In genomic region chr12:55926738-55927587, GRCh38 we compare ENCODE assay signal across 8 cellular contexts. TPM values are rescaled to one million over a fixed set of nuclear protein-coding genes. Genes with fewer than 3 reads are reported as not detected.
DNase-seq lines count a peak whose midpoint lies in the region; ATAC-seq and TF ChIP-seq lines count a peak whose summit lies in the region.

No MANE protein-coding gene starts in this region.

- TF ChIP-seq POLR2A in right lobe of liver (IDR thresholded peaks at IDR 0.05): peak; percentile 30

- TF ChIP-seq CTCF in C4-2B (conservative IDR thresholded peaks at IDR 0.05) (peak; percentile 89), right lobe of liver (IDR thresholded peaks at IDR 0.05) (peak; percentile 56 to 79 (median 66))

- peak; percentile 93 for DNase-seq in NCI-H748 (lab: John Stamatoyannopoulos, UW; ENCODE audit: unreplicated experiment)
- peak; percentile 79 to 91 for DNase-seq in activated CD4-positive, alpha-beta T cell treated with anti-CD3 and anti-CD28 coated beads, Interleukin-2, amount 50 U/mL, for 24 hours (ENCODE audit: low read depth in 1 of 2, low spot score in 1 of 2)
- peak; percentile 92 for DNase-seq in dermis blood vessel endothelial cell
- peak; percentile 86 to 90 (median 89) for DNase-seq in right lobe of liver
- DNase-seq in stimulated activated CD4-positive, alpha-beta T cell treated with anti-CD3 and anti-CD28 coated beads, Interleukin-4, amount 100 ng/mL, for 24 hours: peak; percentile 91

- ATAC-seq in GM19351 (IDR thresholded peaks at IDR 0.05; ENCODE audit: unreplicated experiment) (peak; percentile 34), HG03521 (IDR thresholded peaks at IDR 0.05; ENCODE audit: unreplicated experiment) (peak; percentile 38), right lobe of liver (peak; percentile 75 to 83 (median 80))

- peaks cover 0 to 16% (median 3%) of the 10 kb centered on the region in 4 donors for H3K4me1 ChIP-seq in right lobe of liver

- H3K4me3 ChIP-seq in right lobe of liver: peak overlapping the region; percentile 87 to 97 (median 96)

- no peaks in the 10 kb centered on the region for H3K9me3 ChIP-seq in right lobe of liver

- H3K36me3 ChIP-seq in right lobe of liver: peaks cover 0 to 5% (median 0%) of the 10 kb centered on the region in 4 donors

- under 1% methylated on average over 36 of the region's 42 CpGs for WGBS in right lobe of liver (ENCODE audit: insufficient coverage, low coverage, low lambda C conversion rate, missing lambda C conversion rate)

- H3K27me3 ChIP-seq in right lobe of liver: no peaks in the 10 kb centered on the region

- peak overlapping the region; percentile 99 for H3K27ac ChIP-seq in C4-2B
- H3K27ac ChIP-seq in right lobe of liver: peak overlapping the region; percentile 91 to 95 (median 93)

- intact Hi-C loops in right lobe of liver (cut with DNase I): no loop called here

RNA-seq across cellular contexts. Expression of gene PYM1, which starts 0.7 kb away (rescaled TPM):
- total RNA-seq in dermis blood vessel endothelial cell (33.1 and 34.9 TPM in 2 replicates), right lobe of liver (10 to 100 TPM; 16.5 to 36.4 (median 20.9) TPM)

RNA-seq across cellular contexts. Expression of gene DGKA, which starts 4.0 kb away (rescaled TPM):
- 23.7 and 41.5 TPM in 2 replicates for total RNA-seq in dermis blood vessel endothelial cell
- total RNA-seq in right lobe of liver: 1 to 10 TPM; 2.7 to 7.6 (median 4.9) TPM

RNA-seq across cellular contexts. Expression of gene PMEL, which starts 38.9 kb away (rescaled TPM):
- 0.37 and 1.5 TPM in 2 replicates for total RNA-seq in dermis blood vessel endothelial cell
- total RNA-seq in right lobe of liver: 1 to 10 TPM; 1.5 to 4.5 (median 2.7) TPM

RNA-seq across cellular contexts. Expression of gene CDK2, which starts 39.7 kb away (rescaled TPM):
- 20.8 and 35.0 TPM in 2 replicates for total RNA-seq in dermis blood vessel endothelial cell
- total RNA-seq in right lobe of liver: 10 to 100 TPM in 3 of 6 experiments, 1 to 10 TPM in 3; 8.0 to 14.9 (median 10.6) TPM

RNA-seq across cellular contexts. Expression of gene RAB5B, which starts 46.9 kb away (rescaled TPM):
- 44.8 and 67.1 TPM in 2 replicates for total RNA-seq in dermis blood vessel endothelial cell
- total RNA-seq in right lobe of liver: 10 to 100 TPM; 36.5 to 60.7 (median 51.6) TPM

Comparison
In these comparisons a context has a peak if more than half of its experiments do, and no peak if none do; other contexts are left out.
1. Peak in every context shown above with its lines: DNase-seq, ATAC-seq, H3K4me3 ChIP-seq and H3K27ac ChIP-seq.